13 cellular contexts compared by ENCODE assay signal in the genomic region with DNA sequence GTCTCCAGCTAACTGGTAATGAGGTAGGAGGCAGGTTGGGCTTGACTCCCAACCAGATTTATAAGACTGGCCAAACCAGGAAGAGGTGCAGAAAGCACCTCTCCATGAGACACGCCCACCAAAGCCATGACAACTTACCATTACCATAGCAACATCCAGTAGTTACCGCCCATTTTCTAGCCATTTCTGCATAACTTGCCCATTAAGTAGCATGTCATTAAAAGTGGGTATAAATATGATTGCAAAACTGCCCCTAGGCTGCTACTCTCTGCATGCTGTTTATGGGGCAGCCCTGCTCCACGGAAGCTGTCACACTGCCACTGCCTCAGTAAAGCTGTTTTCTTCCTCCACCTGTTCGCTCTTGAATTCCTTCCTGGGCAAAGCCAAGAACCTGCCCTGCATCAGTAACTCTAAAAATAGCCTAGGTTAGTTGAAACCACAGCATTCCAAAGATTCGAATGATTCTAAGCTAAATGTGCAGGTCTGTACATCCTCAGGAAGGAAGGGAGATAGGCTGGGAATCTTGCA.
A peak's percentile ranks its signal among the peaks of the same experiment; 100 is the strongest.
DNase-seq lines count a peak whose midpoint lies in the region; ATAC-seq lines count a peak whose summit lies in the region.
"Had no signal": no experiment of that assay in that cellular context is flagged by ENCODE, and none has a peak within 500 bp of the region (broad histone marks: within the 10 kb centered on the region; RNA-seq: fewer than 3 reads in every experiment).

No MANE protein-coding gene starts in this region.

- H3K4me2 ChIP-seq in Karpas-422 (ENCODE audit: low read depth, low read length, poor library complexity, severe bottlenecking) = no peak overlapping the region

- H3K9me3 ChIP-seq in Karpas-422 (ENCODE audit: low read length) = no peaks in the 10 kb centered on the region

- H4K20me1 ChIP-seq in Karpas-422 (ENCODE audit: insufficient read depth, low read depth, low read length) = no peaks in the 10 kb centered on the region

- H3K9ac ChIP-seq in Karpas-422 (ENCODE audit: low read length) = no peak overlapping the region

- no peaks in the 10 kb centered on the region for H3K27me3 ChIP-seq in Karpas-422 (ENCODE audit: low read length)

- H3K27ac ChIP-seq in Karpas-422 (ENCODE audit: low read length) = no peak overlapping the region

- H3K9me2 ChIP-seq in Karpas-422 (replicated peaks; ENCODE audit: insufficient read depth, low read length) = no peaks in the 10 kb centered on the region

- no peaks in the 10 kb centered on the region for H3K4me1 ChIP-seq in Karpas-422 (ENCODE audit: low read length)

- H3K27ac Mint-ChIP-seq in naive thymus-derived CD8-positive, alpha-beta T cell = no peak overlapping the region

- POLR2A ChIA-PET in naive thymus-derived CD8-positive, alpha-beta T cell (lab: Charles Lee) = no interaction called here

- H2AFZ ChIP-seq in Karpas-422 (ENCODE audit: low read length) = no peak overlapping the region

- H3K27me3 Mint-ChIP-seq in naive thymus-derived CD8-positive, alpha-beta T cell = no peaks in the 10 kb centered on the region

- no peaks in the 10 kb centered on the region for H3K9me3 Mint-ChIP-seq in naive thymus-derived CD8-positive, alpha-beta T cell

- H3K4me3 ChIP-seq in Karpas-422 (ENCODE audit: low read length) = no peak overlapping the region

- no peak overlapping the region for H3K4me3 Mint-ChIP-seq in naive thymus-derived CD8-positive, alpha-beta T cell

- H3K4me1 Mint-ChIP-seq in naive thymus-derived CD8-positive, alpha-beta T cell = no peaks in the 10 kb centered on the region

- ATAC-seq in GM18909 (IDR thresholded peaks at IDR 0.05; ENCODE audit: poor library complexity, unreplicated experiment) = no peak
- no peak for ATAC-seq in naive thymus-derived CD8-positive, alpha-beta T cell
- no peak for ATAC-seq in stimulated activated naive CD8-positive, alpha-beta T cell treated with anti-CD3 and anti-CD28 coated beads, Interleukin-15, Interleukin-2, amounts not matched to agents 100 U/mL and 50 U/mL, for 24 hours

- no peaks in the 10 kb centered on the region for H3K36me3 Mint-ChIP-seq in naive thymus-derived CD8-positive, alpha-beta T cell

- DNase-seq in DMS153 (lab: John Stamatoyannopoulos, UW) (peak; percentile 60), Karpas-422 (peak; percentile 57), amniotic epithelial cell (ENCODE audit: low read depth) (peak; percentile 52), left kidney (ENCODE audit: low read depth, low spot score) (peak; percentile 62), UCSD-AML1 (lab: John Stamatoyannopoulos, UW; ENCODE audit: unreplicated experiment) (no peak)
- DNase-seq in naive thymus-derived CD8-positive, alpha-beta T cell = no peak
- no peak for DNase-seq in stimulated activated naive CD8-positive, alpha-beta T cell treated with anti-CD3 and anti-CD28 coated beads, Interleukin-15, Interleukin-2, amounts not matched to agents 100 U/mL and 50 U/mL, for 24 hours
- DNase-seq: activated CD4-positive, alpha-beta T cell treated with anti-CD3 and anti-CD28 coated beads for 4 hours; central memory CD4-positive, alpha-beta T cell; NCI-H526 treated with DMSO at 0.1 percent for 48 hours; stimulated activated CD4-positive, alpha-beta T cell treated with anti-CD3 and anti-CD28 coated beads, Interleukin-2, amount 100 ng/mL, for 48 hours; stimulated activated naive CD4-positive, alpha-beta T cell had no signal

- H3K79me2 ChIP-seq in Karpas-422 (ENCODE audit: low read length) = no peaks in the 10 kb centered on the region

- H3K36me3 ChIP-seq in Karpas-422 (ENCODE audit: insufficient read depth, low read length) = no peaks in the 10 kb centered on the region

Comparison
In these comparisons a context has a peak if more than half of its experiments do, and no peak if none do; other contexts are left out.
1. DNase-seq: peak in DMS153 (single experiment), Karpas-422 (single experiment), amniotic epithelial cell (single experiment) and left kidney (single experiment); none in UCSD-AML1 (single experiment), naive thymus-derived CD8-positive, alpha-beta T cell (0 of 10) and stimulated activated naive CD8-positive, alpha-beta T cell treated with anti-CD3 and anti-CD28 coated beads, Interleukin-15, Interleukin-2, amounts not matched to agents 100 U/mL and 50 U/mL, for 24 hours (single experiment).